ENCODE assay signal across 10 cellular contexts in the genomic region with DNA sequence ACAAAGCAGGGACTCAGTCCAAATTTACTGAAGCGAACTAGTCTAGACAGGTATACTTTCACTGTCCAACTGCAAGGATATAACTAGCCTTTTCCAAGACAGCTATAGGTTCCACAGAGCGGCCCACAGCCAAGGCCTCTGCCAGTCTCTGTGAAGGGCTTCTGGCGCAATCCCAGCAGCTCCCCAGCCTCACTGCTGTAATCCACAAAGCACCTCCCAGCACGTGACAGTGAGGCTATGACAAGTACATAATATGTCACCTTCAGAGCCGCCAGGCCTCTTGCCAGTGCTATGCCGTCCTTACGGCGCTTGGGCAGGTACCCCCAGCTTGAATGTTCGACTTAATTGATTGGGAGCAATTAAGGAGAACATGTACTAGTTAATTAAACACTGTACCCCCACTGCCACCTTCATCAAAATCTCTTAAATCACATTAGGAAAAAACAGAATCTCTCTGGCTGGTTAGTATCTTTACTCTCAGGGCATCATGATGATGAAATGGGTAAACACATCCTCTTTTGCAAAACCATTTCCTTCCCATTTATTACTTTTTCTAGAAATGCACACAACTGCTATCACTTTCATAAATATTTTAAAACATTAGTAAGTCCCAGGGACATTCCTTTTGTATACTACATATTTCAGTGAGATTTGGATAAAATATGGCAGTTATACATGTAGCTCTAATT.
DNase-seq lines count a peak whose midpoint lies in the region; ATAC-seq, FAIRE-seq and TF ChIP-seq lines count a peak whose summit lies in the region.
"Had no signal": no experiment of that assay in that cellular context is flagged by ENCODE, and none has a peak within 500 bp of the region (broad histone marks: within the 10 kb centered on the region; RNA-seq: fewer than 3 reads in every experiment).

No MANE protein-coding gene starts in this region.

- H3K4me3 Mint-ChIP-seq in WTC11: no peak overlapping the region
- H3K4me3 Mint-ChIP-seq in activated CD4-positive, alpha-beta memory T cell treated with anti-CD3 and anti-CD28 coated beads, Interleukin-2, amount 10 ng/mL, durations not matched to agents 7 days and 5 days: no peak overlapping the region

- H3K27ac ChIP-seq in layer of hippocampus (ENCODE audit: low read depth, low read length): peak overlapping the region; percentile 46
- H3K27ac ChIP-seq: cardiac muscle cell had no signal

- POLR2A ChIA-PET in WTC11 (lab: Charles Lee): no interaction called here
- POLR2A ChIA-PET in activated CD4-positive, alpha-beta memory T cell treated with anti-CD3 and anti-CD28 coated beads, Interleukin-2, amount 10 ng/mL, durations not matched to agents 7 days and 5 days (lab: Charles Lee): no interaction called here

- peaks cover 15% of the 10 kb centered on the region for H3K4me1 ChIP-seq in BE2C

- no peaks in the 10 kb centered on the region for H3K36me3 ChIP-seq in BE2C
- H3K36me3 ChIP-seq: cardiac muscle cell had no signal

- no peak for TF ChIP-seq CTCF in BE2C (IDR thresholded peaks at IDR 0.05; ENCODE audit: low read depth, low read length)
- TF ChIP-seq CTCF in WTC11 (IDR thresholded peaks at IDR 0.05): no peak

- no peaks in the 10 kb centered on the region for H3K36me3 Mint-ChIP-seq in WTC11
- no peaks in the 10 kb centered on the region for H3K36me3 Mint-ChIP-seq in activated CD4-positive, alpha-beta memory T cell treated with anti-CD3 and anti-CD28 coated beads, Interleukin-2, amount 10 ng/mL, durations not matched to agents 7 days and 5 days (ENCODE audit: low read depth)

- no peak for FAIRE-seq in RCC 7860 (lab: Jason Lieb, UNC)

- H3K27me3 Mint-ChIP-seq in WTC11 (ENCODE audit: low read depth): no peaks in the 10 kb centered on the region
- H3K27me3 Mint-ChIP-seq in activated CD4-positive, alpha-beta memory T cell treated with anti-CD3 and anti-CD28 coated beads, Interleukin-2, amount 10 ng/mL, durations not matched to agents 7 days and 5 days: no peaks in the 10 kb centered on the region

- no peaks in the 10 kb centered on the region for H3K9me3 Mint-ChIP-seq in WTC11
- H3K9me3 Mint-ChIP-seq in activated CD4-positive, alpha-beta memory T cell treated with anti-CD3 and anti-CD28 coated beads, Interleukin-2, amount 10 ng/mL, durations not matched to agents 7 days and 5 days: no peaks in the 10 kb centered on the region

- H3K4me3 ChIP-seq in BE2C (ENCODE audit: low read depth, low read length): no peak overlapping the region
- H3K4me3 ChIP-seq: cardiac muscle cell had no signal

- peak; percentile 60 for ATAC-seq in HG03159 (IDR thresholded peaks at IDR 0.05; ENCODE audit: unreplicated experiment)
- no peak for ATAC-seq in WTC11

- DNase-seq in BE2C (peak; percentile 73), WTC11 (ENCODE audit: low spot score) (no peak), RCC 7860 (ENCODE audit: low spot score) (no peak), KBM-7 (no peak), NCI-H345 treated with DMSO at 0.1 percent for 48 hours (lab: John Stamatoyannopoulos, UW; ENCODE audit: unreplicated experiment) (no peak)
- no peak for DNase-seq in activated CD4-positive, alpha-beta memory T cell treated with anti-CD3 and anti-CD28 coated beads, Interleukin-2, amount 10 ng/mL, durations not matched to agents 7 days and 5 days
- DNase-seq: NCI-H2171 treated with DMSO at 0.1 percent for 48 hours had no signal

- CTCF ChIA-PET in WTC11 (lab: Charles Lee): interaction anchor here (1.2 kb wide), 1 partner anchor 419 kb away, joined by 3 read pairs; no protein-coding TSS in a partner anchor
- CTCF ChIA-PET in activated CD4-positive, alpha-beta memory T cell treated with anti-CD3 and anti-CD28 coated beads, Interleukin-2, amount 10 ng/mL, durations not matched to agents 7 days and 5 days (lab: Charles Lee): no interaction called here

- H3K27me3 ChIP-seq in BE2C (no peaks in the 10 kb centered on the region), layer of hippocampus (ENCODE audit: control insufficient read depth, insufficient read depth, low read length) (no peaks in the 10 kb centered on the region)
- H3K27me3 ChIP-seq: cardiac muscle cell had no signal

- peak overlapping the region; percentile 79; the same call in 1 of the 2 replicates for H3K27ac Mint-ChIP-seq in WTC11
- no peak overlapping the region for H3K27ac Mint-ChIP-seq in activated CD4-positive, alpha-beta memory T cell treated with anti-CD3 and anti-CD28 coated beads, Interleukin-2, amount 10 ng/mL, durations not matched to agents 7 days and 5 days

- in situ Hi-C loops in KBM-7 (cut with MboI; ENCODE audit: low pct_unique_long_range_greater_than_20kb, low sequenced_read_pairs): loop anchor here (25.0 kb wide), 1 partner anchor 414 kb away; a partner anchor contains a TSS

- H3K4me1 Mint-ChIP-seq in WTC11: peaks cover 18% of the 10 kb centered on the region
- peaks cover 15% of the 10 kb centered on the region for H3K4me1 Mint-ChIP-seq in activated CD4-positive, alpha-beta memory T cell treated with anti-CD3 and anti-CD28 coated beads, Interleukin-2, amount 10 ng/mL, durations not matched to agents 7 days and 5 days

- H3K9me3 ChIP-seq in BE2C: no peaks in the 10 kb centered on the region

TF ChIP-seq in WTC11, 78 proteins besides CTCF, POLR2A, EP300 and RAD21 (continues in another document):
- TF ChIP-seq NR3C1 (CRISPR knock-in tag; conservative IDR thresholded peaks at IDR 0.05; ENCODE audit: low read depth) (no peak), RORB (CRISPR knock-in tag; IDR thresholded peaks at IDR 0.05) (no peak), ZNF416 (CRISPR knock-in tag; IDR thresholded peaks at IDR 0.05) (no peak), FOXJ3 (CRISPR knock-in tag; IDR thresholded peaks at IDR 0.05; ENCODE audit: borderline replicate concordance) (no peak)
- TF ChIP-seq, protein P1, sequence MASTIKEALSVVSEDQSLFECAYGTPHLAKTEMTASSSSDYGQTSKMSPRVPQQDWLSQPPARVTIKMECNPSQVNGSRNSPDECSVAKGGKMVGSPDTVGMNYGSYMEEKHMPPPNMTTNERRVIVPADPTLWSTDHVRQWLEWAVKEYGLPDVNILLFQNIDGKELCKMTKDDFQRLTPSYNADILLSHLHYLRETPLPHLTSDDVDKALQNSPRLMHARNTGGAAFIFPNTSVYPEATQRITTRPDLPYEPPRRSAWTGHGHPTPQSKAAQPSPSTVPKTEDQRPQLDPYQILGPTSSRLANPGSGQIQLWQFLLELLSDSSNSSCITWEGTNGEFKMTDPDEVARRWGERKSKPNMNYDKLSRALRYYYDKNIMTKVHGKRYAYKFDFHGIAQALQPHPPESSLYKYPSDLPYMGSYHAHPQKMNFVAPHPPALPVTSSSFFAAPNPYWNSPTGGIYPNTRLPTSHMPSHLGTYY (CRISPR knock-in tag; IDR thresholded peaks at IDR 0.05): no peak
- TF ChIP-seq, protein P2, sequence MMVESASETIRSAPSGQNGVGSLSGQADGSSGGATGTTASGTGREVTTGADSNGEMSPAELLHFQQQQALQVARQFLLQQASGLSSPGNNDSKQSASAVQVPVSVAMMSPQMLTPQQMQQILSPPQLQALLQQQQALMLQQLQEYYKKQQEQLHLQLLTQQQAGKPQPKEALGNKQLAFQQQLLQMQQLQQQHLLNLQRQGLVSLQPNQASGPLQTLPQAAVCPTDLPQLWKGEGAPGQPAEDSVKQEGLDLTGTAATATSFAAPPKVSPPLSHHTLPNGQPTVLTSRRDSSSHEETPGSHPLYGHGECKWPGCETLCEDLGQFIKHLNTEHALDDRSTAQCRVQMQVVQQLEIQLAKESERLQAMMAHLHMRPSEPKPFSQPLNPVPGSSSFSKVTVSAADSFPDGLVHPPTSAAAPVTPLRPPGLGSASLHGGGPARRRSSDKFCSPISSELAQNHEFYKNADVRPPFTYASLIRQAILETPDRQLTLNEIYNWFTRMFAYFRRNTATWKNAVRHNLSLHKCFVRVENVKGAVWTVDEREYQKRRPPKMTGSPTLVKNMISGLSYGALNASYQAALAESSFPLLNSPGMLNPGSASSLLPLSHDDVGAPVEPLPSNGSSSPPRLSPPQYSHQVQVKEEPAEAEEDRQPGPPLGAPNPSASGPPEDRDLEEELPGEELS (CRISPR knock-in tag; IDR thresholded peaks at IDR 0.05): no peak
- TF ChIP-seq, protein P3, sequence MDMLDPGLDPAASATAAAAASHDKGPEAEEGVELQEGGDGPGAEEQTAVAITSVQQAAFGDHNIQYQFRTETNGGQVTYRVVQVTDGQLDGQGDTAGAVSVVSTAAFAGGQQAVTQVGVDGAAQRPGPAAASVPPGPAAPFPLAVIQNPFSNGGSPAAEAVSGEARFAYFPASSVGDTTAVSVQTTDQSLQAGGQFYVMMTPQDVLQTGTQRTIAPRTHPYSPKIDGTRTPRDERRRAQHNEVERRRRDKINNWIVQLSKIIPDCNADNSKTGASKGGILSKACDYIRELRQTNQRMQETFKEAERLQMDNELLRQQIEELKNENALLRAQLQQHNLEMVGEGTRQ (CRISPR knock-in tag; IDR thresholded peaks at IDR 0.05): no peak
- TF ChIP-seq, protein P4, sequence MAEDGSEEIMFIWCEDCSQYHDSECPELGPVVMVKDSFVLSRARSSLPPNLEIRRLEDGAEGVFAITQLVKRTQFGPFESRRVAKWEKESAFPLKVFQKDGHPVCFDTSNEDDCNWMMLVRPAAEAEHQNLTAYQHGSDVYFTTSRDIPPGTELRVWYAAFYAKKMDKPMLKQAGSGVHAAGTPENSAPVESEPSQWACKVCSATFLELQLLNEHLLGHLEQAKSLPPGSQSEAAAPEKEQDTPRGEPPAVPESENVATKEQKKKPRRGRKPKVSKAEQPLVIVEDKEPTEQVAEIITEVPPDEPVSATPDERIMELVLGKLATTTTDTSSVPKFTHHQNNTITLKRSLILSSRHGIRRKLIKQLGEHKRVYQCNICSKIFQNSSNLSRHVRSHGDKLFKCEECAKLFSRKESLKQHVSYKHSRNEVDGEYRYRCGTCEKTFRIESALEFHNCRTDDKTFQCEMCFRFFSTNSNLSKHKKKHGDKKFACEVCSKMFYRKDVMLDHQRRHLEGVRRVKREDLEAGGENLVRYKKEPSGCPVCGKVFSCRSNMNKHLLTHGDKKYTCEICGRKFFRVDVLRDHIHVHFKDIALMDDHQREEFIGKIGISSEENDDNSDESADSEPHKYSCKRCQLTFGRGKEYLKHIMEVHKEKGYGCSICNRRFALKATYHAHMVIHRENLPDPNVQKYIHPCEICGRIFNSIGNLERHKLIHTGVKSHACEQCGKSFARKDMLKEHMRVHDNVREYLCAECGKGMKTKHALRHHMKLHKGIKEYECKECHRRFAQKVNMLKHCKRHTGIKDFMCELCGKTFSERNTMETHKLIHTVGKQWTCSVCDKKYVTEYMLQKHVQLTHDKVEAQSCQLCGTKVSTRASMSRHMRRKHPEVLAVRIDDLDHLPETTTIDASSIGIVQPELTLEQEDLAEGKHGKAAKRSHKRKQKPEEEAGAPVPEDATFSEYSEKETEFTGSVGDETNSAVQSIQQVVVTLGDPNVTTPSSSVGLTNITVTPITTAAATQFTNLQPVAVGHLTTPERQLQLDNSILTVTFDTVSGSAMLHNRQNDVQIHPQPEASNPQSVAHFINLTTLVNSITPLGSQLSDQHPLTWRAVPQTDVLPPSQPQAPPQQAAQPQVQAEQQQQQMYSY (CRISPR knock-in tag; IDR thresholded peaks at IDR 0.05): no peak
